Comparison of ENCODE assay signal across 23 cellular contexts in the genomic region with DNA sequence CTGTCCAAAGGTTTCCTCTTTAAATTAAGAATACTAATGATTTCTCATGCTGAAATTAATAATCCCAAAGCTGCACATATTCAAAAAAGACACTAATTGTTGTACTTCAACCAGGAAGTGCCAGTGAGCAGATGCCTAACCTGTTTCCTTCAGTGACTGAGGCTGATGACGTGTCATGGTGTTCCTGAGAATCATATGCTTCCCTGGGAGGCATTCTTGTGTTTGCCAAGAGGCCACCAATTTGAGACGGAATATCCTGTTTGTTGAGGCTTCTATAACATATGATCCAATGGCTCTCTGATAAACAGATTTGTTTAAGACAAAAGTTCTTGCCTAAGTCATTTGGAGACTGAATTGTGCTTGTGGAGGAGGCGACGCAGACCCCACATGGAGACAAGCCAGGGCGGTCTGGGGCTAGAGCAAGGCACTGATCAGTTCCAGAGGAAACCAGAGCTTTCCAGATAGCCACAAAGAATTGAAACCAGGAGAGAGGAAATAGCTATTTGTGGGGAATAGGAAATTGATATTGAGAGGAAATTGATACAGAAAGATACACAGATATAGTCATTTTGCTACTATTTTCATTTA.
DNase-seq lines count a peak whose midpoint lies in the region; ATAC-seq and TF ChIP-seq lines count a peak whose summit lies in the region.
"Had no signal": no experiment of that assay in that cellular context is flagged by ENCODE, and none has a peak within 500 bp of the region (broad histone marks: within the 10 kb centered on the region; RNA-seq: fewer than 3 reads in every experiment).

No MANE protein-coding gene starts in this region.

- no peaks in the 10 kb centered on the region for H3K79me2 ChIP-seq in DND-41 (ENCODE audit: insufficient read depth, low read length)

- H3K4me3 ChIP-seq in DND-41 (ENCODE audit: low read depth in 1 of 2, low read length in 2 of 2) (no peak overlapping the region), mucosa of descending colon (no peak overlapping the region)
- H3K4me3 ChIP-seq: ascending aorta, neural progenitor cell, spleen, uterus had no signal

- ATAC-seq in DND-41 (ENCODE audit: insufficient read depth, low read depth) = no peak
- peak; percentile 85 for ATAC-seq in mucosa of descending colon
- ATAC-seq in GM19035 (IDR thresholded peaks at IDR 0.05; ENCODE audit: unreplicated experiment) = no peak
- no peak for ATAC-seq in GM19463 (IDR thresholded peaks at IDR 0.05; ENCODE audit: unreplicated experiment)
- ATAC-seq in HG02970 (IDR thresholded peaks at IDR 0.05; ENCODE audit: low FRiP score, unreplicated experiment) = no peak
- no peak for ATAC-seq in GM18907 (IDR thresholded peaks at IDR 0.05; ENCODE audit: unreplicated experiment)
- ATAC-seq: activated T-cell treated with anti-CD3 and anti-CD28 coated beads, Interleukin-2, amount 50 U/mL, for 4 hours had no signal

- no peak for TF ChIP-seq CTCF in DND-41 (IDR thresholded peaks at IDR 0.05; ENCODE audit: borderline replicate concordance, extremely low read depth, low read length, poor library complexity, severe bottlenecking)
- TF ChIP-seq CTCF in mucosa of descending colon (IDR thresholded peaks at IDR 0.05) = no peak

- H3K27me3 ChIP-seq in DND-41 (ENCODE audit: insufficient read depth, low read length, poor library complexity) = no peaks in the 10 kb centered on the region
- H3K27me3 ChIP-seq: ascending aorta, neural progenitor cell, spleen, uterus had no signal

- no peak overlapping the region for H3K4me2 ChIP-seq in DND-41 (ENCODE audit: insufficient read depth, low read length)
- H3K4me2 ChIP-seq: KMS-11, neural progenitor cell had no signal

- H3K27ac ChIP-seq in DND-41 (ENCODE audit: low read length) (no peak overlapping the region), epithelial cell of prostate (peak overlapping the region; percentile 7)
- H3K27ac ChIP-seq: ascending aorta, KMS-11, neural progenitor cell, spleen, uterus had no signal

- H3K9me3 ChIP-seq in DND-41 (ENCODE audit: insufficient read depth, low read length, severe bottlenecking) = no peaks in the 10 kb centered on the region
- H3K9me3 ChIP-seq in mucosa of descending colon = no peaks in the 10 kb centered on the region
- H3K9me3 ChIP-seq: ascending aorta, spleen, uterus had no signal

- H3K4me1 ChIP-seq in DND-41 (ENCODE audit: insufficient read depth, low read length) (no peaks in the 10 kb centered on the region), mucosa of descending colon (ENCODE audit: low read depth) (no peaks in the 10 kb centered on the region)
- H3K4me1 ChIP-seq: ascending aorta, spleen, uterus had no signal

- peak overlapping the region; percentile 25; the same call in 1 of the 2 replicates for H2AFZ ChIP-seq in DND-41 (ENCODE audit: low read depth, low read length)
- H2AFZ ChIP-seq: neural progenitor cell had no signal

- no peak for DNase-seq in DND-41
- DNase-seq in NCI-H69 (lab: John Stamatoyannopoulos, UW) = peak; percentile 73
- peak; percentile 34 for DNase-seq in epithelial cell of prostate (ENCODE audit: low read depth, low spot score)
- peak in 1 of 3 donors; percentile 30 for DNase-seq in mucosa of descending colon
- DNase-seq: ACHN; activated B cell treated with CpG ODN at 0.5 μM for 24 hours; activated CD4-positive, alpha-beta memory T cell treated with anti-CD3 and anti-CD28 coated beads, Interleukin-2, amount 10 ng/mL, durations not matched to agents 7 days and 5 days; activated T-cell treated with anti-CD3 and anti-CD28 coated beads, Interleukin-2, amount 50 U/mL, for 4 hours; DMS 273 treated with DMSO at 0.1 percent for 48 hours; effector memory CD4-positive, alpha-beta T cell; hippocampal formation; NCI-H1048; NCI-H748 treated with DMSO at 0.1 percent for 48 hours; spleen; stimulated activated CD8-positive, alpha-beta memory T cell treated with anti-CD3 and anti-CD28 coated beads, Interleukin-4, amount 100 ng/mL, for 48 hours; uterus had no signal

- no peak overlapping the region for H3K9ac ChIP-seq in DND-41 (ENCODE audit: low read depth, low read length)
- H3K9ac ChIP-seq: KMS-11, neural progenitor cell had no signal

- intact Hi-C loops in mucosa of descending colon (cut with DNase I, micrococcal nuclease) = no loop called here

- H3K36me3 ChIP-seq in DND-41 (ENCODE audit: insufficient read depth, low read length) = no peaks in the 10 kb centered on the region
- no peaks in the 10 kb centered on the region for H3K36me3 ChIP-seq in mucosa of descending colon (ENCODE audit: low read depth)
- H3K36me3 ChIP-seq: ascending aorta, neural progenitor cell, spleen, uterus had no signal

- H4K20me1 ChIP-seq in DND-41 (ENCODE audit: insufficient read depth, low read length) = no peaks in the 10 kb centered on the region
